ENCODE assay signal across 20 cellular contexts in genomic region chr5:40603378-40603777, GRCh38.
DNase-seq lines count a peak whose midpoint lies in the region; ATAC-seq, FAIRE-seq and TF ChIP-seq lines count a peak whose summit lies in the region.
"Had no signal": no experiment of that assay in that cellular context is flagged by ENCODE, and none has a peak within 500 bp of the region (broad histone marks: within the 10 kb centered on the region; RNA-seq: fewer than 3 reads in every experiment).

No MANE protein-coding gene starts in this region.

- SMC1A ChIA-PET in GM12878 (lab: Charles Lee; ENCODE audit: uncharacterized antibody, unreplicated experiment), result no interaction called here

- ATAC-seq in IMR-90 (ENCODE audit: low read depth), result peak; percentile 37; the same call in 1 of the 2 replicates
- ATAC-seq in GM12878, result no peak
- ATAC-seq: activated naive CD4-positive, alpha-beta T cell treated with anti-CD3 and anti-CD28 coated beads, Interleukin-2, amount 50 U/mL, for 72 hours; heart left ventricle; right lobe of liver had no signal

- H2BK120ac ChIP-seq in IMR-90 (ENCODE audit: low read depth, low read length), result no peak overlapping the region

- H3K79me1 ChIP-seq in IMR-90 (ENCODE audit: low read depth in 1 of 2, low read length in 2 of 2), result no peaks in the 10 kb centered on the region

- TF ChIP-seq CTCF in IMR-90 (conservative IDR thresholded peaks at IDR 0.05; ENCODE audit: low read depth, low read length) (no peak), GM12878 (IDR thresholded peaks at IDR 0.05 in 2 of 3, conservative IDR thresholded peaks at IDR 0.05 in 1 of 3; ENCODE audit: control insufficient read depth in 2 of 3, extremely low read depth in 1 of 3, insufficient read depth in 1 of 3, low read depth in 3 of 3, low read length in 3 of 3) (no peak)

- no peak overlapping the region for H2BK20ac ChIP-seq in IMR-90 (ENCODE audit: low read depth, low read length)

- no peak overlapping the region for H3K4ac ChIP-seq in IMR-90 (ENCODE audit: low read depth, low read length)

- intact Hi-C loops in IMR-90 (cut with micrococcal nuclease) (no loop called here), GM12878 (cut with micrococcal nuclease; ENCODE audit: unreplicated experiment) (no loop called here), head of caudate nucleus (cut with DNase I) (no loop called here)

- H3K36me3 ChIP-seq in BLaER1 treated with 17β-estradiol and CSF1 and Interleukin-3, amounts not matched to agents 10 nM and 100 nM, result peaks cover 0 to 14% (median 0%) of the 10 kb centered on the region in 11 experiments; a peak in 6 of 22 replicates
- H3K36me3 ChIP-seq in IMR-90 (ENCODE audit: control insufficient read depth, insufficient read depth, low read length) (no peaks in the 10 kb centered on the region), GM12878 (ENCODE audit: control insufficient read depth in 2 of 2, insufficient read depth in 2 of 2, low read length in 1 of 2) (no peaks in the 10 kb centered on the region)
- H3K36me3 ChIP-seq: heart left ventricle, right lobe of liver, uterus had no signal

- no peak overlapping the region for H2BK15ac ChIP-seq in IMR-90 (ENCODE audit: low read depth, low read length)

- no peak for TF ChIP-seq RAD21 in IMR-90 (IDR thresholded peaks at IDR 0.05; ENCODE audit: low read length)
- TF ChIP-seq RAD21 in GM12878 (IDR thresholded peaks at IDR 0.05; ENCODE audit: insufficient read depth, low read depth, low read length), result no peak

- H3K56ac ChIP-seq in IMR-90 (ENCODE audit: extremely low read depth, insufficient read depth, low read length), result no peak overlapping the region

- peaks cover 4 to 49% (median 28%) of the 10 kb centered on the region in 11 experiments; a peak in 19 of 22 replicates for H3K9me3 ChIP-seq in BLaER1 treated with 17β-estradiol and CSF1 and Interleukin-3, amounts not matched to agents 10 nM and 100 nM (replicated peaks in 1 of 11)
- no peaks in the 10 kb centered on the region for H3K9me3 ChIP-seq in IMR-90 (ENCODE audit: control insufficient read depth, insufficient read depth, low read length)
- H3K9me3 ChIP-seq in GM12878 (replicated peaks; ENCODE audit: control insufficient read depth, insufficient read depth, low read length), result no peaks in the 10 kb centered on the region
- H3K9me3 ChIP-seq: heart left ventricle, right lobe of liver, uterus had no signal

- no peak for TF ChIP-seq EP300 in GM12878 (IDR thresholded peaks at IDR 0.05; ENCODE audit: borderline replicate concordance in 1 of 2, control insufficient read depth in 1 of 2, low read depth in 2 of 2, low read length in 2 of 2)

- H3K4me3 ChIP-seq in BLaER1 treated with 17β-estradiol and CSF1 and Interleukin-3, amounts not matched to agents 10 nM and 100 nM, result peak overlapping the region in 8 of 10 experiments; percentile 6 to 45 (median 34); a peak in 10 of 20 replicates
- H3K4me3 ChIP-seq in IMR-90 (ENCODE audit: insufficient read depth, low read depth, low read length) (no peak overlapping the region), GM12878 (no peak overlapping the region)
- H3K4me3 ChIP-seq: heart left ventricle, right lobe of liver, uterus had no signal

- peaks cover 4% of the 10 kb centered on the region for H3K9me1 ChIP-seq in IMR-90 (ENCODE audit: insufficient read depth, low read length)

- H3K14ac ChIP-seq in IMR-90 (replicated peaks; ENCODE audit: low read depth, low read length), result no peak overlapping the region

- no peak for FAIRE-seq in GM12878 (lab: Jason Lieb, UNC)

- no peak overlapping the region for H3K9ac ChIP-seq in BLaER1 treated with 17β-estradiol and CSF1 and Interleukin-3, amounts not matched to agents 10 nM and 100 nM
- H3K9ac ChIP-seq in IMR-90 (ENCODE audit: low read depth, low read length) (no peak overlapping the region), GM12878 (ENCODE audit: control insufficient read depth, insufficient read depth, low read length) (no peak overlapping the region)

- no peak overlapping the region for H2AFZ ChIP-seq in IMR-90 (replicated peaks; ENCODE audit: low read length, poor library complexity)
- no peak overlapping the region for H2AFZ ChIP-seq in GM12878 (ENCODE audit: control insufficient read depth, low read depth, low read length)

- DNase-seq in IMR-90, result peak; percentile 58
- DNase-seq in GM12878 (ENCODE audit: low read depth, low spot score), result no peak
- DNase-seq in lung microvascular endothelial cell (ENCODE audit: low read depth in 2 of 2), result peak; percentile 36 to 75
- no peak for DNase-seq in DMS79 (lab: John Stamatoyannopoulos, UW)
- DNase-seq in HEK293T (ENCODE audit: extremely low spot score), result no peak
- DNase-seq in NCI-H1436 (lab: John Stamatoyannopoulos, UW), result no peak
- no peak for DNase-seq in head of caudate nucleus
- DNase-seq: activated CD4-positive, alpha-beta T cell treated with anti-CD3 and anti-CD28 coated beads, Interleukin-2, amount 50 U/mL, for 48 hours; activated T-cell treated with anti-CD3 and anti-CD28 coated beads, Interleukin-2, amount 50 U/mL, for 24 hours; GDM1; heart left ventricle; islet precursor cell; NCI-H1092 treated with DMSO at 0.1 percent for 48 hours; NK-92 treated with Interleukin-12 subunit alpha and Interleukin-12 subunit beta, amount 100 ng/mL, for 24 hours; right lobe of liver; T-helper 1 cell; uterus had no signal

- peak overlapping the region; percentile 16 to 93 (median 75); a peak in 17 of 22 replicates for H3K4me2 ChIP-seq in BLaER1 treated with 17β-estradiol and CSF1 and Interleukin-3, amounts not matched to agents 10 nM and 100 nM
- no peak overlapping the region for H3K4me2 ChIP-seq in IMR-90 (ENCODE audit: low read depth, low read length)
- no peak overlapping the region for H3K4me2 ChIP-seq in GM12878 (ENCODE audit: control insufficient read depth, insufficient read depth)

- BruUV-seq in IMR-90 (replicated peaks; lab: Mats Ljungman, UMichigan), result no TSS peak
- BruUV-seq in GM12878 (replicated peaks; lab: Mats Ljungman, UMichigan), result no TSS peak

- H3K27ac ChIP-seq in BLaER1 treated with 17β-estradiol and CSF1 and Interleukin-3, amounts not matched to agents 10 nM and 100 nM, result peak overlapping the region in 10 of 11 experiments; percentile 14 to 99 (median 96); a peak in 19 of 22 replicates
- H3K27ac ChIP-seq in IMR-90 (ENCODE audit: insufficient read depth, low read length), result no peak overlapping the region
- no peak overlapping the region for H3K27ac ChIP-seq in GM12878 (ENCODE audit: control insufficient read depth, insufficient read depth)
- H3K27ac ChIP-seq: heart left ventricle, right lobe of liver, uterus, VCaP had no signal

- no peak overlapping the region for H4K91ac ChIP-seq in IMR-90 (ENCODE audit: insufficient read depth, low read depth, low read length)

- in situ Hi-C loops in IMR-90 (cut with MboI; ENCODE audit: low sequenced_read_pairs), result no loop called here
- in situ Hi-C loops in GM12878 (cut with MboI), result no loop called here

- no peak overlapping the region for H4K5ac ChIP-seq in IMR-90 (ENCODE audit: low read depth, low read length)

- H3K79me2 ChIP-seq in GM12878 (ENCODE audit: control insufficient read depth, insufficient read depth, low read length), result no peaks in the 10 kb centered on the region

- POLR2A ChIA-PET in IMR-90 (lab: Charles Lee; ENCODE audit: unreplicated experiment), result interaction anchor here (0.5 kb wide), 1 partner anchor 183 kb away, joined by 5 read pairs; no protein-coding TSS in a partner anchor
- POLR2A ChIA-PET in GM12878 (lab: Charles Lee), result no interaction called here
- POLR2A ChIA-PET in HEK293T (lab: Yijun Ruan, JAX), result no interaction called here

- no peak overlapping the region for H2AK5ac ChIP-seq in IMR-90 (ENCODE audit: low read depth, low read length)

- no peaks in the 10 kb centered on the region for H3K27me3 ChIP-seq in BLaER1 treated with 17β-estradiol and CSF1 and Interleukin-3, amounts not matched to agents 10 nM and 100 nM
- H3K27me3 ChIP-seq in IMR-90 (ENCODE audit: control insufficient read depth, insufficient read depth, low read length) (no peaks in the 10 kb centered on the region), GM12878 (replicated peaks in 1 of 2; ENCODE audit: control insufficient read depth in 2 of 2, insufficient read depth in 2 of 2, low read length in 1 of 2) (peaks cover 0 to 2% of the 10 kb centered on the region in 2 experiments; a peak in 2 of 4 replicates)
- H3K27me3 ChIP-seq: heart left ventricle, right lobe of liver, uterus had no signal

- H3K18ac ChIP-seq in IMR-90 (ENCODE audit: low read depth, low read length), result no peak overlapping the region

- H4K20me1 ChIP-seq in BLaER1 treated with 17β-estradiol and CSF1 and Interleukin-3, amounts not matched to agents 10 nM and 100 nM, result no peaks in the 10 kb centered on the region
- no peaks in the 10 kb centered on the region for H4K20me1 ChIP-seq in IMR-90 (ENCODE audit: insufficient read depth, low read length)
- no peaks in the 10 kb centered on the region for H4K20me1 ChIP-seq in GM12878 (ENCODE audit: control insufficient read depth, insufficient read depth)

- H3K23ac ChIP-seq in IMR-90 (ENCODE audit: low read depth, low read length), result no peak overlapping the region

- RAD21 ChIA-PET in GM12878 (lab: Charles Lee; ENCODE audit: unreplicated experiment), result no interaction called here

- H2AK9ac ChIP-seq in IMR-90 (replicated peaks; ENCODE audit: low read depth, low read length, poor library complexity), result no peak overlapping the region

- dilution Hi-C loops in IMR-90 (cut with HindIII; ENCODE audit: low sequenced_read_pairs, unreplicated experiment), result no loop called here

- no peak overlapping the region for H4K8ac ChIP-seq in IMR-90 (ENCODE audit: low read depth in 2 of 2, low read length in 2 of 2)

- peaks cover 41 to 72% (median 60%) of the 10 kb centered on the region in 10 experiments for H3K4me1 ChIP-seq in BLaER1 treated with 17β-estradiol and CSF1 and Interleukin-3, amounts not matched to agents 10 nM and 100 nM
- H3K4me1 ChIP-seq in IMR-90 (ENCODE audit: control insufficient read depth, insufficient read depth, low read length) (peaks cover 9% of the 10 kb centered on the region), GM12878 (ENCODE audit: control insufficient read depth, insufficient read depth, low read length) (no peaks in the 10 kb centered on the region)
- H3K4me1 ChIP-seq: right lobe of liver, uterus had no signal

- TF ChIP-seq POLR2A in IMR-90 (IDR thresholded peaks at IDR 0.05; ENCODE audit: low read depth, low read length) (no peak), GM12878 (IDR thresholded peaks at IDR 0.05; ENCODE audit: low read depth, low read length) (no peak)

- H2BK5ac ChIP-seq in IMR-90 (ENCODE audit: low read depth, low read length, poor library complexity, severe bottlenecking), result no peak overlapping the region

- CTCF ChIA-PET in IMR-90 (lab: Yijun Ruan, JAX), result no interaction called here
- CTCF ChIA-PET in GM12878 (lab: Yijun Ruan, JAX), result interaction anchor here (1.1 kb wide), 1 partner anchor 72 kb away, joined by 3 read pairs; no protein-coding TSS in a partner anchor
- CTCF ChIA-PET in HEK293T (lab: Yijun Ruan, JAX), result no interaction called here

- WGBS in IMR-90 (ENCODE audit: extremely low coverage in 2 of 2, insufficient read length in 1 of 2), 2 experiments, result no CpG with 5 or more reads among the region's 1 CpG
- 4% methylated on average over 1 of the region's 1 CpG for WGBS in GM12878 (ENCODE audit: insufficient coverage, insufficient replicate concordance, low lambda C conversion rate, missing lambda C conversion rate)

TF ChIP-seq in GM12878, 131 proteins besides CTCF, POLR2A, EP300 and RAD21 (continues in another document):
- TF ChIP-seq ATF7 (IDR thresholded peaks at IDR 0.05; ENCODE audit: low read depth), result no peak

TF ChIP-seq in HEK293T, 16 proteins besides CTCF, POLR2A, EP300 and RAD21 (continues in another document):
- TF ChIP-seq FOXK2 (IDR thresholded peaks at IDR 0.05) (no peak), NFRKB (IDR thresholded peaks at IDR 0.05) (no peak)

Comparison
In these comparisons a context has a peak if more than half of its experiments do, and no peak if none do; other contexts are left out.
1. H3K27ac ChIP-seq: peak in BLaER1 treated with 17β-estradiol and CSF1 and Interleukin-3, amounts not matched to agents 10 nM and 100 nM (10 of 11); none in IMR-90 (single experiment) and GM12878 (single experiment).
2. H3K4me2 ChIP-seq: peak in BLaER1 treated with 17β-estradiol and CSF1 and Interleukin-3, amounts not matched to agents 10 nM and 100 nM (11 of 11); none in IMR-90 (single experiment) and GM12878 (single experiment).
3. H3K4me3 ChIP-seq: peak in BLaER1 treated with 17β-estradiol and CSF1 and Interleukin-3, amounts not matched to agents 10 nM and 100 nM (8 of 10); none in IMR-90 (single experiment) and GM12878 (single experiment).
4. DNase-seq: peak in IMR-90 (single experiment) and lung microvascular endothelial cell (2 of 2); none in GM12878 (single experiment), DMS79 (single experiment), HEK293T (single experiment), NCI-H1436 (single experiment) and head of caudate nucleus (0 of 42).